Comparison of ENCODE assay signal across 15 cellular contexts in the genomic region with DNA sequence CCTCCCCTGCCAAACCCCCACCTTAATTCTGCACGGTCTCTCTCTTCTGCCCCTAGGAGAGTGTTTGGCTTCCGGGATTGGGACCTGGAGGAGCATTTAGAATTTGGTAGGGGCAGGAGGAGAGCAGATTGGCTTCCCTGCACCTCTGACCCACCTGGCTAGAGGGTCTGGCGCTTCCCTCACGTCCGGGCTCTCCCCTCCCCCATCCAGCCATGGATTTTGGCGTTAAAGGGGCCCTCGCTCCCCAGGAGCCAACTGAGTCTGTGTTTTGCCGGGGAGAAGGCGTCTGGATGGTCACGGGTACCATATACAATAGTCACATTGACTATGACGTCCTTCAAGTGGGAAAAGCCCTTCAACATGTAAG. TPM values are rescaled to one million over a fixed set of nuclear protein-coding genes. Genes with fewer than 3 reads are reported as not detected.
"Had no signal": no experiment of that assay in that cellular context is flagged by ENCODE, and none has a peak within 500 bp of the region (broad histone marks: within the 10 kb centered on the region; RNA-seq: fewer than 3 reads in every experiment).

No MANE protein-coding gene starts in this region.

- H3K36me3 Mint-ChIP-seq: stimulated activated memory B cell treated with anti-CD40 and anti-IgM and Interleukin-4, amounts not matched to agents 10 μg/mL and 1 μg/mL and 100 μg/mL, for 72 hours had no signal

- DNase-seq: activated B cell treated with CpG ODN at 0.5 μM for 24 hours; activated CD4-positive, alpha-beta T cell treated with anti-CD3 and anti-CD28 coated beads for 48 hours; activated naive CD4-positive, alpha-beta T cell treated with Interleukin-2 at 50 U/mL for 16 hours; activated T-cell treated with anti-CD3 and anti-CD28 coated beads, Interleukin-2, amount 50 U/mL, for 4 hours; mesenchymal stem cell; natural killer cell; occipital lobe; stimulated activated CD4-positive, alpha-beta T cell treated with anti-CD3 and anti-CD28 coated beads, Interleukin-2, amount 100 ng/mL, for 48 hours; thyroid gland had no signal

- H3K36me3 ChIP-seq: esophagus muscularis mucosa, thyroid gland had no signal

- H3K4me3 Mint-ChIP-seq: activated B cell treated with CpG ODN at 0.5 μM for 24 hours; activated T-cell treated with anti-CD3 and anti-CD28 coated beads, Interleukin-2, amount 50 U/mL, for 4 hours; natural killer cell; stimulated activated memory B cell treated with anti-CD40 and anti-IgM and Interleukin-4, amounts not matched to agents 10 μg/mL and 1 μg/mL and 100 μg/mL, for 72 hours had no signal

- H3K27ac Mint-ChIP-seq: activated B cell treated with CpG ODN at 0.5 μM for 24 hours; natural killer cell; stimulated activated memory B cell treated with anti-CD40 and anti-IgM and Interleukin-4, amounts not matched to agents 10 μg/mL and 1 μg/mL and 100 μg/mL, for 72 hours had no signal

- H3K9me3 ChIP-seq: thyroid gland had no signal

- H3K4me1 Mint-ChIP-seq: activated B cell treated with CpG ODN at 0.5 μM for 24 hours; stimulated activated memory B cell treated with anti-CD40 and anti-IgM and Interleukin-4, amounts not matched to agents 10 μg/mL and 1 μg/mL and 100 μg/mL, for 72 hours had no signal

- ATAC-seq: activated T-cell treated with anti-CD3 and anti-CD28 coated beads, Interleukin-2, amount 50 U/mL, for 4 hours; natural killer cell; SK-N-SH treated with all-trans-retinoic acid at 6 μM for 48 hours; stimulated activated memory B cell treated with anti-CD40 and anti-IgM and Interleukin-4, amounts not matched to agents 10 μg/mL and 1 μg/mL and 100 μg/mL, for 72 hours had no signal

- H3K4me3 ChIP-seq: esophagus muscularis mucosa, thyroid gland had no signal

- H3K27ac ChIP-seq: esophagus muscularis mucosa, thyroid gland had no signal

RNA-seq across cellular contexts. Expression of gene HOXD3, which starts 6.5 kb away (rescaled TPM):
- total RNA-seq: activated B cell treated with CpG ODN at 0.5 μM for 24 hours; activated T-cell treated with anti-CD3 and anti-CD28 coated beads, Interleukin-2, amount 50 U/mL, for 4 hours; liver; natural killer cell; occipital lobe; T-helper 1 cell treated with Interleukin-12 subunit alpha and Interleukin-12 subunit beta and Interleukin-4 antibody, amounts not matched to agents 30 ng/mL and 1 ng/mL, for 36 hours had no signal

RNA-seq across cellular contexts. Expression of gene HOXD4, which starts 12.3 kb away (rescaled TPM):
- total RNA-seq: activated B cell treated with CpG ODN at 0.5 μM for 24 hours; activated T-cell treated with anti-CD3 and anti-CD28 coated beads, Interleukin-2, amount 50 U/mL, for 4 hours; liver; natural killer cell; occipital lobe; T-helper 1 cell treated with Interleukin-12 subunit alpha and Interleukin-12 subunit beta and Interleukin-4 antibody, amounts not matched to agents 30 ng/mL and 1 ng/mL, for 36 hours had no signal

RNA-seq across cellular contexts. Expression of gene HOXD1, which starts 24.8 kb away (rescaled TPM):
- total RNA-seq: activated B cell treated with CpG ODN at 0.5 μM for 24 hours; activated T-cell treated with anti-CD3 and anti-CD28 coated beads, Interleukin-2, amount 50 U/mL, for 4 hours; liver; occipital lobe; T-helper 1 cell treated with Interleukin-12 subunit alpha and Interleukin-12 subunit beta and Interleukin-4 antibody, amounts not matched to agents 30 ng/mL and 1 ng/mL, for 36 hours had no signal

RNA-seq across cellular contexts. Expression of gene HOXD8, which starts 34.1 kb away (rescaled TPM):
- total RNA-seq: activated B cell treated with CpG ODN at 0.5 μM for 24 hours; natural killer cell; occipital lobe; T-helper 1 cell treated with Interleukin-12 subunit alpha and Interleukin-12 subunit beta and Interleukin-4 antibody, amounts not matched to agents 30 ng/mL and 1 ng/mL, for 36 hours had no signal

RNA-seq across cellular contexts. Expression of gene HOXD9, which starts 41.1 kb away (rescaled TPM):
- total RNA-seq: activated B cell treated with CpG ODN at 0.5 μM for 24 hours; activated T-cell treated with anti-CD3 and anti-CD28 coated beads, Interleukin-2, amount 50 U/mL, for 4 hours; cardiac septum; liver; natural killer cell; occipital lobe; T-helper 1 cell treated with Interleukin-12 subunit alpha and Interleukin-12 subunit beta and Interleukin-4 antibody, amounts not matched to agents 30 ng/mL and 1 ng/mL, for 36 hours had no signal
